In the genomic region with DNA sequence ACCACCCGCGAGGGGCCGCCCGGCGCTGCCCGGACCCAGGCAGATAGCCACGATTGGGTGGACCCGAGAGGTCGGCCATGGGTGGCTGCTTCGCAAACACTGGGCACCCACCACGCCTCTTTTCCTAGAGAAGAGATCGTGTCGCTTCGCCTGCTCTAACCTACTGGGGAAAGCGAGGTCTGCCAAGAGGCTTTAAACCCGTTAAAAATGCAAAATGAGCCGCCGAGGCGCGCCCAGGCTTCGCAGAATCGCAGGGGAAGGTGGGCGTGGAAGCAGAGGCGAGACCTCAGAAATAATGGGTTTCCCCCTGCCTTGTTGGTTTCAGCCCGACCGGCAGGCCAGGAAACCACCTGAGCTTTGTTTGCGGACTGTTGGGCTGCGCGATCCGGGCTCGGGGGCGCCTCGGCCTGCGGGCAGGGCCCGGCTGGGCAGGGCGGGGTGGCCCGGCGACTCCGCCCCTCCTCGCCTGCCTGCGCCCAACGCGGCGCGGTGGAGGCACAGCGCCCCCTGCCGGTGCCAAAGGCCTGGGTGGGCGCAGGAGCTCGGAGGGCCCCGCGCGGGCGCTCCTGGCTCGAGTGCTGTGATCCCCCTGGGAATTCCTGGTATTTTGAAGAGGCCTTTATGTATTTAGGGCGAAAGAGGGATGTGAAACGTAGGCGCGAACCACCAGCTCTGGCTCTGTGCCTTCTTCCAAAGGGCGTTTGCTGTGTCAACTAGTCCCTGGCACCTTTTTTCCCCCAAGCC, we compare ENCODE assay signal across 1 cellular context.
TF ChIP-seq lines count a peak whose summit lies in the region.

No MANE protein-coding gene starts in this region.

TF ChIP-seq in K562, 482 proteins besides CTCF, POLR2A, EP300 and RAD21 (continued from another document):
- TF ChIP-seq TFAP4 (CRISPR knock-in tag; IDR thresholded peaks at IDR 0.05; ENCODE audit: borderline replicate concordance) (peak; percentile 32; the same call in 1 of the 2 replicates), ARID2 (IDR thresholded peaks at IDR 0.05) (no peak), STAG1 (CRISPR knock-in tag; IDR thresholded peaks at IDR 0.05; ENCODE audit: borderline replicate concordance) (peak; percentile 55; the same call in 1 of the 2 replicates), ZFX (CRISPR knock-in tag; IDR thresholded peaks at IDR 0.05) (peak; percentile 49), DMBX1 (CRISPR knock-in tag; IDR thresholded peaks at IDR 0.05; ENCODE audit: borderline replicate concordance) (no peak), PPARD (CRISPR knock-in tag; IDR thresholded peaks at IDR 0.05) (no peak), FOSL1 (tag; conservative IDR thresholded peaks at IDR 0.05) (no peak), ZNF507 (tag; conservative IDR thresholded peaks at IDR 0.05) (no peak), ZBTB7A (IDR thresholded peaks at IDR 0.05; ENCODE audit: borderline replicate concordance, control insufficient read depth, low read depth, low read length) (peak; percentile 74; the same call in 1 of the 2 replicates), HOXB6 (CRISPR knock-in tag; IDR thresholded peaks at IDR 0.05; ENCODE audit: borderline replicate concordance) (no peak), POLR3A (IDR thresholded peaks at IDR 0.05; ENCODE audit: borderline replicate concordance, extremely low read depth, insufficient read depth, insufficient read length) (no peak), SOX6 (IDR thresholded peaks at IDR 0.05) (peak; percentile 28; the same call in 1 of the 2 replicates), MAZ (CRISPR knock-in tag; conservative IDR thresholded peaks at IDR 0.05 in 1 of 2, IDR thresholded peaks at IDR 0.05 in 1 of 2) (peak in 1 of 2 experiments; percentile 71; a peak in 1 of 4 replicates), GTF2F1 (IDR thresholded peaks at IDR 0.05; ENCODE audit: low read depth, low read length) (no peak), ZNF583 (CRISPR knock-in tag; IDR thresholded peaks at IDR 0.05) (no peak), ZNF431 (CRISPR knock-in tag; IDR thresholded peaks at IDR 0.05) (no peak), TAF15 (IDR thresholded peaks at IDR 0.05; ENCODE audit: low read depth, low read length) (no peak), ZFP1 (CRISPR knock-in tag; IDR thresholded peaks at IDR 0.05) (no peak), DNMT1 (IDR thresholded peaks at IDR 0.05) (no peak), CCNT2 (IDR thresholded peaks at IDR 0.05; ENCODE audit: borderline replicate concordance, extremely low read depth, insufficient read length, low read depth, low read length) (peak; percentile 19), ZNF695 (CRISPR knock-in tag; IDR thresholded peaks at IDR 0.05) (no peak), CXXC5 (CRISPR knock-in tag; IDR thresholded peaks at IDR 0.05) (peak; percentile 46; the same call in 1 of the 2 replicates), RB1 (IDR thresholded peaks at IDR 0.05; ENCODE audit: low read depth) (peak; percentile 68; the same call in 1 of the 2 replicates)
- TF ChIP-seq, protein P1, sequence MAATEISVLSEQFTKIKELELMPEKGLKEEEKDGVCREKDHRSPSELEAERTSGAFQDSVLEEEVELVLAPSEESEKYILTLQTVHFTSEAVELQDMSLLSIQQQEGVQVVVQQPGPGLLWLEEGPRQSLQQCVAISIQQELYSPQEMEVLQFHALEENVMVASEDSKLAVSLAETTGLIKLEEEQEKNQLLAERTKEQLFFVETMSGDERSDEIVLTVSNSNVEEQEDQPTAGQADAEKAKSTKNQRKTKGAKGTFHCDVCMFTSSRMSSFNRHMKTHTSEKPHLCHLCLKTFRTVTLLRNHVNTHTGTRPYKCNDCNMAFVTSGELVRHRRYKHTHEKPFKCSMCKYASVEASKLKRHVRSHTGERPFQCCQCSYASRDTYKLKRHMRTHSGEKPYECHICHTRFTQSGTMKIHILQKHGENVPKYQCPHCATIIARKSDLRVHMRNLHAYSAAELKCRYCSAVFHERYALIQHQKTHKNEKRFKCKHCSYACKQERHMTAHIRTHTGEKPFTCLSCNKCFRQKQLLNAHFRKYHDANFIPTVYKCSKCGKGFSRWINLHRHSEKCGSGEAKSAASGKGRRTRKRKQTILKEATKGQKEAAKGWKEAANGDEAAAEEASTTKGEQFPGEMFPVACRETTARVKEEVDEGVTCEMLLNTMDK (IDR thresholded peaks at IDR 0.05; ENCODE audit: borderline replicate concordance, insufficient read depth, low read depth, low read length, poor library complexity, severe bottlenecking): peak; percentile 50
TF ChIP-seq in K562: peak in this region for 26.
